ENCODE assay signal across 1 cellular context in genomic region chr5:139341187-139341688, GRCh38.
TF ChIP-seq lines count a peak whose summit lies in the region.

No MANE protein-coding gene starts in this region.

TF ChIP-seq in K562, 482 proteins besides CTCF, POLR2A, EP300 and RAD21 (continued from another document):
- peak; percentile 65 for TF ChIP-seq PRDM10 (IDR thresholded peaks at IDR 0.05; ENCODE audit: partially characterized antibody)
- no peak for TF ChIP-seq NFATC3 (IDR thresholded peaks at IDR 0.05)
